In the genomic region with DNA sequence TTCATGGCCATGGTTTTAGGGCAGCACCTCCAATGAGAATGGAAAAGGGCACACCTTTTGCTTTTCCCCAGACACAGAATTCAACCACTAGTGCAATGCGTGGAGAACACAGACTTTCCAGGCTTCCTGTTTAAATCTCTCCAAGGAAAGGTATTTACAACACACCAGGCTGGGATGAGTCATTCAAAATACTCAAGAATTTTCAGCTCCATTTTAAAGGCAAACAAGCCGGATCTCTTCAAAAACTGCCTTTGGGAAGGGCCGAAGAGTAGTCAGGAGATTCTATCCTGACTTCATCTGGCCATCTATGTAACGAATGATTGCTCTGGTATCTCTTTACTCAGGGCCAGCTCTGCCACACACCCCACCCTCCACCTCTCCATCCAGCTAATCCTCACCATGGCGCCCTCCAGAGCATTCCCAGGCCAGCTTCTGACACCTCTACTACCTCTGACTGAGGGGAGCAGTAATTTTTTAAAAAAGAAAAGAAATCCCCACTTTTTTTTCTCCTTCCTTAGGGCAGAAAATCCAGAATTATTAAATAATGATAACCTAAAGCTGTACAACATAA, we compare ENCODE assay signal across 1 cellular context.
TF ChIP-seq lines count a peak whose summit lies in the region.

No MANE protein-coding gene starts in this region.

TF ChIP-seq in H1, 55 proteins besides CTCF, POLR2A, EP300 and RAD21:
- TF ChIP-seq SUZ12 (IDR thresholded peaks at IDR 0.05; ENCODE audit: low read length) (no peak), JUND (IDR thresholded peaks at IDR 0.05; ENCODE audit: low read length) (peak; percentile 15; the same call in 1 of the 2 replicates)
